Comparison of ENCODE assay signal across 9 cellular contexts in the genomic region with DNA sequence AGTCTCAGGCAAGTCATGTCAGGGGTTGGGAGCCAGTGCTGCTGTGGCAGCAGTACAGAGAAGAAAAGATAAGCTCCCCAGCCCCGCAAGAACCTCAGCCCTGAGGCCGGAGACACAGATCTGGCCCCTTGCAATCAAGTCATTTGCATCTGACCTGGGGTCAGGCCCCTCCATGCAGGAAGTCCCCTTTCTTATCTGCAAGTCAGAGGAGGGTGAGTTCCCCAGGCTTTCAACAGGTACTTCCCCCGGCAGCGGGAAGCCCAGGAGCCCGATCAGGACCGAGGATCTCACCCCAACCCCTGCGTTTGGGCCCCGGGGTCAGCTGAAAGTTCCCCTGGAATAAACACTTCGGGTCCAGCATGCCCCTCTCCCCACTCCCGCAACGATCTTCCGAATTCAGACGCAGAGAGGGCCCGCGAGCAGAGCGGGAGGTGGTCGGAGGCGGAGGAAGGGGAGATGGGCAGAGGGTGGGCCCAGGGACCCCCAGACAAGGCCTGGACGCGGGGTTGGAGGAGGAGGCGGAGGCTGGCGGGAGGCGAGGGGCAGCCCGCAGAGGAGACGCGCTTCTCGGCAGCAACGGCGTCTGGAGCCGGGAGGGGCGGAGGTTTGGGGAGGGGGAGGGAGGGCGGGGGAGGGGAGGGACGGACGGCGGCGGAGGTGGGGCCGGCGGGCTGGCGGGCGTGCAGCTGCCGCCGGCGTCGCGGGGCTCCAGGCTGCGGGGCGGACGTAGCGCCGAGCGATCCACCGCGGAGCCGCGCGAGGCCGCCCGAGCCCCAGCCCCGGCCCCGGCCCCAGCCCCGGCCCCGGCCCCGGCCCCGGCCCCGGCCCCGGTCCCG. TPM values are rescaled to one million over a fixed set of nuclear protein-coding genes. Genes with fewer than 3 reads are reported as not detected.
DNase-seq lines count a peak whose midpoint lies in the region; ATAC-seq, FAIRE-seq and TF ChIP-seq lines count a peak whose summit lies in the region.
"Had no signal": no experiment of that assay in that cellular context is flagged by ENCODE, and none has a peak within 500 bp of the region (broad histone marks: within the 10 kb centered on the region; RNA-seq: fewer than 3 reads in every experiment).

A gene with protein sequence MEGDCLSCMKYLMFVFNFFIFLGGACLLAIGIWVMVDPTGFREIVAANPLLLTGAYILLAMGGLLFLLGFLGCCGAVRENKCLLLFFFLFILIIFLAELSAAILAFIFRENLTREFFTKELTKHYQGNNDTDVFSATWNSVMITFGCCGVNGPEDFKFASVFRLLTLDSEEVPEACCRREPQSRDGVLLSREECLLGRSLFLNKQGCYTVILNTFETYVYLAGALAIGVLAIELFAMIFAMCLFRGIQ (plus strand): TSS at position 685 of the 836 bp plus-strand sequence. CDS start 179,455 bp downstream, outside the sequence.

- ATAC-seq in HG02884 (IDR thresholded peaks at IDR 0.05; ENCODE audit: unreplicated experiment) = peak; percentile 66

- peak within 1 kb of the TSS; percentile 4 for H3K27ac Mint-ChIP-seq in T-helper 1 cell treated with Interleukin-12 subunit alpha and Interleukin-12 subunit beta and Interleukin-4 antibody, amounts not matched to agents 30 μg/mL and 1 μg/mL, for 36 hours
- peak within 1 kb of the TSS; percentile 56 to 97 (median 89) for H3K27ac Mint-ChIP-seq in brain

- TF ChIP-seq CTCF in brain (conservative IDR thresholded peaks at IDR 0.05) (no peak), kidney epithelial cell (IDR thresholded peaks at IDR 0.05; ENCODE audit: insufficient read depth, low read length, poor library complexity, severe bottlenecking) (no peak)

- peaks cover 26% of the 10 kb centered on the region for H3K27me3 Mint-ChIP-seq in T-helper 1 cell treated with Interleukin-12 subunit alpha and Interleukin-12 subunit beta and Interleukin-4 antibody, amounts not matched to agents 30 μg/mL and 1 μg/mL, for 36 hours (ENCODE audit: low read depth)
- peaks cover 16% of the 10 kb centered on the region for H3K27me3 Mint-ChIP-seq in brain

- FAIRE-seq in urothelium cell line (lab: Jason Lieb, UNC) = no peak
- FAIRE-seq: A204.1 had no signal

- DNase-seq in DMS53 (lab: John Stamatoyannopoulos, UW) (peak; percentile 20), DMS53 treated with DMSO at 0.1 percent for 48 hours (lab: John Stamatoyannopoulos, UW; ENCODE audit: unreplicated experiment) (no peak), kidney epithelial cell (ENCODE audit: low read depth) (no peak), urothelium cell line (ENCODE audit: low spot score) (no peak)
- peak in 2 of 3 donors; percentile 3 to 22 for DNase-seq in stimulated activated CD4-positive, alpha-beta T cell treated with anti-CD3 and anti-CD28 coated beads, TNF-alpha, amount 100 ng/mL, for 1 hour (ENCODE audit: low read depth in 3 of 3, low spot score in 1 of 3)

- no peaks in the 10 kb centered on the region for H3K36me3 ChIP-seq in kidney epithelial cell (ENCODE audit: control insufficient read depth, insufficient read depth, low read length)

- H3K4me3 ChIP-seq in kidney epithelial cell (ENCODE audit: low read depth, low read length) = peak within 1 kb of the TSS; percentile 37

- no peaks in the 10 kb centered on the region for H3K9me3 Mint-ChIP-seq in T-helper 1 cell treated with Interleukin-12 subunit alpha and Interleukin-12 subunit beta and Interleukin-4 antibody, amounts not matched to agents 30 μg/mL and 1 μg/mL, for 36 hours
- peaks cover 0 to 3% (median 0%) of the 10 kb centered on the region in 5 experiments for H3K9me3 Mint-ChIP-seq in brain

- H3K27me3 ChIP-seq in kidney epithelial cell (ENCODE audit: control insufficient read depth, insufficient read depth, low read length) = peaks cover 52% of the 10 kb centered on the region

- peak within 1 kb of the TSS; percentile 85 for H3K4me3 Mint-ChIP-seq in T-helper 1 cell treated with Interleukin-12 subunit alpha and Interleukin-12 subunit beta and Interleukin-4 antibody, amounts not matched to agents 30 μg/mL and 1 μg/mL, for 36 hours
- peak within 1 kb of the TSS; percentile 85 to 98 (median 88) for H3K4me3 Mint-ChIP-seq in brain

- peaks cover 32% of the 10 kb centered on the region for H3K4me1 Mint-ChIP-seq in T-helper 1 cell treated with Interleukin-12 subunit alpha and Interleukin-12 subunit beta and Interleukin-4 antibody, amounts not matched to agents 30 μg/mL and 1 μg/mL, for 36 hours (ENCODE audit: low read depth)
- peaks cover 60% of the 10 kb centered on the region for H3K4me1 Mint-ChIP-seq in brain

- peaks cover 2% of the 10 kb centered on the region for H3K36me3 Mint-ChIP-seq in T-helper 1 cell treated with Interleukin-12 subunit alpha and Interleukin-12 subunit beta and Interleukin-4 antibody, amounts not matched to agents 30 μg/mL and 1 μg/mL, for 36 hours (ENCODE audit: low read depth)
- peaks cover 3% of the 10 kb centered on the region for H3K36me3 Mint-ChIP-seq in brain

RNA-seq across cellular contexts. Expression of the gene that starts here (rescaled TPM):
- 3.3 TPM for polyA plus RNA-seq in brain (ENCODE audit: insufficient read depth, low read depth, low replicate concordance)
- 4.7 and 5.2 TPM in 2 replicates for total RNA-seq in kidney epithelial cell

Comparison
In these comparisons a context has a peak if more than half of its experiments do, and no peak if none do; other contexts are left out.
1. DNase-seq: peak in DMS53 (single experiment) and stimulated activated CD4-positive, alpha-beta T cell treated with anti-CD3 and anti-CD28 coated beads, TNF-alpha, amount 100 ng/mL, for 1 hour (2 of 3); none in DMS53 treated with DMSO at 0.1 percent for 48 hours (single experiment), kidney epithelial cell (single experiment) and urothelium cell line (single experiment).